Comparison of ENCODE assay signal across 20 cellular contexts in genomic region chr2:200404615-200405014, GRCh38.
DNase-seq lines count a peak whose midpoint lies in the region; ATAC-seq, FAIRE-seq and TF ChIP-seq lines count a peak whose summit lies in the region.
"Had no signal": no experiment of that assay in that cellular context is flagged by ENCODE, and none has a peak within 500 bp of the region (broad histone marks: within the 10 kb centered on the region; RNA-seq: fewer than 3 reads in every experiment).

No MANE protein-coding gene starts in this region.

- no peaks in the 10 kb centered on the region for H4K20me1 ChIP-seq in keratinocyte (ENCODE audit: control insufficient read depth, extremely low read depth, insufficient read depth, low read length)

- H3K36me3 ChIP-seq in keratinocyte (ENCODE audit: control insufficient read depth in 2 of 2, extremely low read depth in 1 of 2, insufficient read depth in 2 of 2, low read length in 2 of 2), result peaks cover 0 to 8% of the 10 kb centered on the region in 2 experiments
- no peaks in the 10 kb centered on the region for H3K36me3 ChIP-seq in stomach
- H3K36me3 ChIP-seq: neutrophil had no signal

- FAIRE-seq in keratinocyte (lab: Jason Lieb, UNC), result no peak

- peak overlapping the region; percentile 85 for H3K27ac ChIP-seq in keratinocyte (ENCODE audit: control insufficient read depth, insufficient read depth, low read length)
- H3K27ac ChIP-seq in stomach, result peak overlapping the region in 4 of 5 donors; percentile 65 to 87 (median 82)
- H3K27ac ChIP-seq: neutrophil had no signal

- intact Hi-C loops in stomach (cut with DNase I; ENCODE audit: low total_unique reads) (no loop called here), left ventricle myocardium superior (cut with micrococcal nuclease) (no loop called here)

- ATAC-seq in WTC11 (no peak), left ventricle myocardium superior (no peak)
- ATAC-seq: left colon, mucosa of descending colon had no signal

- H3K27me3 ChIP-seq in keratinocyte (ENCODE audit: control insufficient read depth, extremely low read depth, insufficient read depth, low read length) (no peaks in the 10 kb centered on the region), stomach (no peaks in the 10 kb centered on the region)
- H3K27me3 ChIP-seq: dorsolateral prefrontal cortex, neutrophil had no signal

- H3K4me1 ChIP-seq in keratinocyte (ENCODE audit: control insufficient read depth, extremely low read depth, insufficient read depth, low read length), result peaks cover 44% of the 10 kb centered on the region
- peaks cover 20 to 48% (median 33%) of the 10 kb centered on the region in 4 donors for H3K4me1 ChIP-seq in stomach

- POLR2A ChIA-PET in WTC11 (lab: Charles Lee), result no interaction called here

- CTCF ChIA-PET in WTC11 (lab: Charles Lee), result no interaction called here

- no peak for DNase-seq in HFFc6
- DNase-seq in WTC11 (ENCODE audit: low spot score), result no peak
- DNase-seq in keratinocyte (ENCODE audit: low read depth, low spot score), result no peak
- no peak for DNase-seq in stomach
- DNase-seq in NCI-H2196 treated with DMSO at 0.1 percent for 48 hours (lab: John Stamatoyannopoulos, UW; ENCODE audit: unreplicated experiment), result no peak
- no peak for DNase-seq in left ventricle myocardium superior
- DNase-seq in HPDE6-E6E7 (ENCODE audit: extremely low spot score), result no peak
- DNase-seq: activated CD4-positive, alpha-beta T cell treated with anti-CD3 and anti-CD28 coated beads, Interleukin-2, amount 10 ng/mL, durations not matched to agents 7 days and 5 days; activated effector memory CD4-positive, alpha-beta T cell treated with Interleukin-2 at 50 U/mL for 16 hours; COR-L47; dorsolateral prefrontal cortex; HCEC 1CT; left colon; MM.1S; mucosa of descending colon; NCI-H146; NCI-H748 treated with DMSO at 0.1 percent for 48 hours had no signal

- dilution Hi-C loops in keratinocyte (cut with MboI; ENCODE audit: extremely low pct_ligation_motif_present, low sequenced_read_pairs), result no loop called here

- no peak overlapping the region for H3K9ac ChIP-seq in keratinocyte (ENCODE audit: control insufficient read depth, extremely low read depth, insufficient read depth, low read length)

- 95 to 99% (median 96%) methylated on average over 4 of the region's 4 CpGs for WGBS in stomach, 5 donors

- H3K9me3 Mint-ChIP-seq in HFFc6, result no peaks in the 10 kb centered on the region
- H3K9me3 Mint-ChIP-seq in WTC11, result peaks cover 15% of the 10 kb centered on the region
- H3K9me3 Mint-ChIP-seq: activated CD4-positive, alpha-beta T cell treated with anti-CD3 and anti-CD28 coated beads, Interleukin-2, amount 10 ng/mL, durations not matched to agents 7 days and 5 days; IgD-negative memory B cell had no signal

- TF ChIP-seq CTCF in HFFc6 (IDR thresholded peaks at IDR 0.05) (no peak), WTC11 (IDR thresholded peaks at IDR 0.05) (no peak), keratinocyte (optimal IDR thresholded peaks at IDR 0.05 in 1 of 3, IDR thresholded peaks at IDR 0.05 in 1 of 3, conservative IDR thresholded peaks at IDR 0.05 in 1 of 3; ENCODE audit: extremely low read depth in 1 of 3, insufficient read depth in 2 of 3, low read length in 3 of 3) (no peak), stomach (IDR thresholded peaks at IDR 0.05) (no peak)

- no peak for TF ChIP-seq POLR2A in stomach (IDR thresholded peaks at IDR 0.05)

- no peaks in the 10 kb centered on the region for H3K9me1 ChIP-seq in keratinocyte (ENCODE audit: control insufficient read depth, extremely low read depth, insufficient read depth, low read length)

- H3K36me3 Mint-ChIP-seq in HFFc6 (ENCODE audit: low read depth) (peaks cover 52% of the 10 kb centered on the region), WTC11 (peaks cover 41% of the 10 kb centered on the region)

- TF ChIP-seq EP300 in stomach (IDR thresholded peaks at IDR 0.05), result no peak

- peak overlapping the region; percentile 74 for H3K4me2 ChIP-seq in keratinocyte (ENCODE audit: control insufficient read depth, extremely low read depth, insufficient read depth, low read depth, low read length)

- peak overlapping the region; percentile 97 for H3K27ac Mint-ChIP-seq in HFFc6
- H3K27ac Mint-ChIP-seq in WTC11, result peak overlapping the region; percentile 32; the same call in 1 of the 2 replicates
- H3K27ac Mint-ChIP-seq: activated CD4-positive, alpha-beta T cell treated with anti-CD3 and anti-CD28 coated beads, Interleukin-2, amount 10 ng/mL, durations not matched to agents 7 days and 5 days; B cell; IgD-negative memory B cell had no signal

- peak overlapping the region; percentile 84 for H3K4me3 Mint-ChIP-seq in HFFc6
- H3K4me3 Mint-ChIP-seq in WTC11, result no peak overlapping the region
- H3K4me3 Mint-ChIP-seq: activated CD4-positive, alpha-beta T cell treated with anti-CD3 and anti-CD28 coated beads, Interleukin-2, amount 10 ng/mL, durations not matched to agents 7 days and 5 days; B cell; IgD-negative memory B cell had no signal

- H3K4me1 Mint-ChIP-seq in HFFc6 (ENCODE audit: low read depth) (peaks cover 94% of the 10 kb centered on the region), WTC11 (peaks cover 54% of the 10 kb centered on the region)
- H3K4me1 Mint-ChIP-seq: B cell, IgD-negative memory B cell had no signal

- H3K9me3 ChIP-seq in keratinocyte (ENCODE audit: control insufficient read depth, low read depth, low read length), result no peaks in the 10 kb centered on the region
- H3K9me3 ChIP-seq in stomach, result no peaks in the 10 kb centered on the region
- H3K9me3 ChIP-seq: mucosa of descending colon, neutrophil had no signal

- peaks cover 10% of the 10 kb centered on the region for H3K79me2 ChIP-seq in keratinocyte (ENCODE audit: control insufficient read depth, insufficient read depth, low read length)

- no peak overlapping the region for H3K4me3 ChIP-seq in keratinocyte (ENCODE audit: control insufficient read depth in 2 of 3, extremely low read depth in 1 of 3, insufficient read depth in 2 of 3, low read depth in 1 of 3, low read length in 3 of 3)
- H3K4me3 ChIP-seq in stomach, result no peak overlapping the region
- H3K4me3 ChIP-seq: dorsolateral prefrontal cortex, mucosa of descending colon had no signal

- H3K27me3 Mint-ChIP-seq in HFFc6 (ENCODE audit: insufficient read depth) (peaks cover 3% of the 10 kb centered on the region; the same call in 1 of the 2 replicates), WTC11 (ENCODE audit: low read depth) (no peaks in the 10 kb centered on the region)
- H3K27me3 Mint-ChIP-seq: activated CD4-positive, alpha-beta T cell treated with anti-CD3 and anti-CD28 coated beads, Interleukin-2, amount 10 ng/mL, durations not matched to agents 7 days and 5 days had no signal

- no peak overlapping the region for H2AFZ ChIP-seq in keratinocyte (ENCODE audit: control insufficient read depth, low read length)

TF ChIP-seq in WTC11, 78 proteins besides CTCF, POLR2A, EP300 and RAD21:
- no peak for TF ChIP-seq ZMAT4 (CRISPR knock-in tag; IDR thresholded peaks at IDR 0.05)
- TF ChIP-seq AR (CRISPR knock-in tag; IDR thresholded peaks at IDR 0.05), result no peak
